ENCODE assay signal across 31 cellular contexts in genomic region chr15:29138260-29138659, GRCh38.
"Had no signal": no experiment of that assay in that cellular context is flagged by ENCODE, and none has a peak within 500 bp of the region (broad histone marks: within the 10 kb centered on the region; RNA-seq: fewer than 3 reads in every experiment).

No MANE protein-coding gene starts in this region.

- H3K4me1 ChIP-seq: adrenal gland, colonic mucosa, gastrocnemius medialis, pancreas, psoas muscle, upper lobe of right lung had no signal

- H3K36me3 Mint-ChIP-seq: activated CD4-positive, alpha-beta memory T cell treated with anti-CD3 and anti-CD28 coated beads for 36 hours; activated naive CD8-positive, alpha-beta T cell treated with anti-CD3 and anti-CD28 coated beads for 36 hours; naive B cell; stimulated activated naive B cell treated with anti-CD40 and anti-IgM and Interleukin-4, amounts not matched to agents 10 μg/mL and 1 μg/mL and 100 μg/mL, for 72 hours had no signal

- H3K36me3 ChIP-seq: adrenal gland, brain microvascular endothelial cell, colonic mucosa, gastrocnemius medialis, pancreas, right atrium auricular region, suprapubic skin, tibial artery, upper lobe of right lung had no signal

- H3K4me3 ChIP-seq: adrenal gland, colonic mucosa, dorsolateral prefrontal cortex, gastrocnemius medialis, hepatocyte, pancreas, psoas muscle, right atrium auricular region, suprapubic skin, tibial artery, upper lobe of right lung had no signal

- H3K27ac ChIP-seq: adrenal gland, brain microvascular endothelial cell, colonic mucosa, dorsolateral prefrontal cortex, gastrocnemius medialis, hepatocyte, pancreas, psoas muscle, right atrium auricular region, suprapubic skin, tibial artery, upper lobe of right lung had no signal

- H3K4me3 Mint-ChIP-seq: activated CD4-positive, alpha-beta memory T cell treated with anti-CD3 and anti-CD28 coated beads for 36 hours; activated naive CD4-positive, alpha-beta T cell treated with anti-CD3 and anti-CD28 coated beads for 36 hours; activated naive CD8-positive, alpha-beta T cell treated with anti-CD3 and anti-CD28 coated beads for 36 hours; activated T-helper 1 cell treated with anti-CD3 and anti-CD28 coated beads, Interleukin-12 subunit alpha, Interleukin-12 subunit beta, Interleukin-2, Interleukin-4 antibody, amounts not matched to agents 30 ng/mL and 10 ng/mL and 1 ng/mL, durations not matched to agents 14 hours and 24 hours and 36 hours; naive B cell; nephron progenitor cell; stimulated activated naive B cell treated with anti-CD40 and anti-IgM and Interleukin-4, amounts not matched to agents 10 μg/mL and 1 μg/mL and 100 μg/mL, for 72 hours had no signal

- H3K9me3 ChIP-seq: adrenal gland, colonic mucosa, gastrocnemius medialis, pancreas, psoas muscle, right atrium auricular region, suprapubic skin, tibial artery, upper lobe of right lung had no signal

- DNase-seq: activated CD4-positive, alpha-beta memory T cell treated with anti-CD3 and anti-CD28 coated beads for 36 hours; activated CD4-positive, alpha-beta T cell treated with anti-CD3 and anti-CD28 coated beads for 48 hours; activated CD8-positive, alpha-beta memory T cell treated with anti-CD3 and anti-CD28 coated beads, Interleukin-2, amount 50 U/mL, for 4 hours; activated effector memory CD4-positive, alpha-beta T cell treated with anti-CD3 and anti-CD28 coated beads, Interleukin-2, amount 50 U/mL, for 16 hours; activated naive CD4-positive, alpha-beta T cell treated with anti-CD3 and anti-CD28 coated beads for 36 hours; activated naive CD8-positive, alpha-beta T cell treated with anti-CD3 and anti-CD28 coated beads for 36 hours; activated T-cell treated with anti-CD3 and anti-CD28 coated beads, Interleukin-2, amount 50 U/mL, for 1 hour; brain microvascular endothelial cell; central memory CD4-positive, alpha-beta T cell; colonic mucosa; effector memory CD4-positive, alpha-beta T cell; erythroblast; gastrocnemius medialis; left cardiac atrium; left ventricle myocardium superior; naive B cell; nephron progenitor cell; nucleus accumbens; pancreas; stimulated activated CD4-positive, alpha-beta T cell treated with anti-CD3 and anti-CD28 coated beads, Interleukin-15, amount 100 ng/mL, for 24 hours; stimulated activated CD4-positive, alpha-beta T cell treated with anti-CD3 and anti-CD28 coated beads, Interleukin-2, amount 100 ng/mL, for 24 hours; stimulated activated naive B cell treated with anti-CD40 and anti-IgM and Interleukin-4, amounts not matched to agents 10 μg/mL and 1 μg/mL and 100 μg/mL, for 72 hours; upper lobe of right lung had no signal

- H3K27ac Mint-ChIP-seq: activated CD4-positive, alpha-beta memory T cell treated with anti-CD3 and anti-CD28 coated beads for 36 hours; activated naive CD4-positive, alpha-beta T cell treated with anti-CD3 and anti-CD28 coated beads for 36 hours; activated naive CD8-positive, alpha-beta T cell treated with anti-CD3 and anti-CD28 coated beads for 36 hours; activated T-helper 1 cell treated with anti-CD3 and anti-CD28 coated beads, Interleukin-12 subunit alpha, Interleukin-12 subunit beta, Interleukin-2, Interleukin-4 antibody, amounts not matched to agents 30 ng/mL and 10 ng/mL and 1 ng/mL, durations not matched to agents 14 hours and 24 hours and 36 hours; naive B cell; nephron progenitor cell; stimulated activated naive B cell treated with anti-CD40 and anti-IgM and Interleukin-4, amounts not matched to agents 10 μg/mL and 1 μg/mL and 100 μg/mL, for 72 hours had no signal

- H3K9me3 Mint-ChIP-seq: activated CD4-positive, alpha-beta memory T cell treated with anti-CD3 and anti-CD28 coated beads for 36 hours; activated naive CD4-positive, alpha-beta T cell treated with anti-CD3 and anti-CD28 coated beads for 36 hours; activated naive CD8-positive, alpha-beta T cell treated with anti-CD3 and anti-CD28 coated beads for 36 hours; activated T-helper 1 cell treated with anti-CD3 and anti-CD28 coated beads, Interleukin-12 subunit alpha, Interleukin-12 subunit beta, Interleukin-2, Interleukin-4 antibody, amounts not matched to agents 30 ng/mL and 10 ng/mL and 1 ng/mL, durations not matched to agents 14 hours and 24 hours and 36 hours; nephron progenitor cell had no signal

- ATAC-seq: gastrocnemius medialis; left cardiac atrium; left ventricle myocardium superior; pancreas; psoas muscle; stimulated activated naive B cell treated with anti-CD40 and anti-IgM and Interleukin-4, amounts not matched to agents 10 μg/mL and 1 μg/mL and 100 μg/mL, for 72 hours; upper lobe of right lung had no signal

- H3K27me3 ChIP-seq: brain microvascular endothelial cell, colonic mucosa, dorsolateral prefrontal cortex, hepatocyte, pancreas, right atrium auricular region had no signal
